ENCODE assay signal across 1 cellular context in the genomic region with DNA sequence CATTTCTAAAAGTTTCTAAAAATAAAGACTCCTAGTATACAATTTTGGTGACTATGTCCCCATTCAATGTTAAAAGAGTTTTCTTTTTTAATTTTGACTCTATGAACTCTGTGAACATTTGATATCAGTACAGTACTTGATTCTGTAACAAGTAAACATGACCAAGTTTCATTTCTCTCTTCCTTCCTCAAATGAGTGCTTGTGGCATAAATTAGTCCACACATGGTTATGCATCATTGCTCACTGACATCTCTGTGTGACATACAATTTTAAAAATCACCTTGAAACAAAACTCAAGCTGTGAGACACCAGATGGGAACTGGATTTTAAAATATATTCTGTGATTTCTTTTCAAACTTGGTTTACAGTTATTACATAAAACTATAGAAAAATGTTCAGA.
TF ChIP-seq lines count a peak whose summit lies in the region.

No MANE protein-coding gene starts in this region.

TF ChIP-seq in GM12878, 131 proteins besides CTCF, POLR2A, EP300 and RAD21 (continued from another document and continues in another):
- TF ChIP-seq, protein P1, sequence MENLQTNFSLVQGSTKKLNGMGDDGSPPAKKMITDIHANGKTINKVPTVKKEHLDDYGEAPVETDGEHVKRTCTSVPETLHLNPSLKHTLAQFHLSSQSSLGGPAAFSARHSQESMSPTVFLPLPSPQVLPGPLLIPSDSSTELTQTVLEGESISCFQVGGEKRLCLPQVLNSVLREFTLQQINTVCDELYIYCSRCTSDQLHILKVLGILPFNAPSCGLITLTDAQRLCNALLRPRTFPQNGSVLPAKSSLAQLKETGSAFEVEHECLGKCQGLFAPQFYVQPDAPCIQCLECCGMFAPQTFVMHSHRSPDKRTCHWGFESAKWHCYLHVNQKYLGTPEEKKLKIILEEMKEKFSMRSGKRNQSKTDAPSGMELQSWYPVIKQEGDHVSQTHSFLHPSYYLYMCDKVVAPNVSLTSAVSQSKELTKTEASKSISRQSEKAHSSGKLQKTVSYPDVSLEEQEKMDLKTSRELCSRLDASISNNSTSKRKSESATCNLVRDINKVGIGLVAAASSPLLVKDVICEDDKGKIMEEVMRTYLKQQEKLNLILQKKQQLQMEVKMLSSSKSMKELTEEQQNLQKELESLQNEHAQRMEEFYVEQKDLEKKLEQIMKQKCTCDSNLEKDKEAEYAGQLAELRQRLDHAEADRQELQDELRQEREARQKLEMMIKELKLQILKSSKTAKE (IDR thresholded peaks at IDR 0.05; ENCODE audit: low read depth, poor library complexity, severe bottlenecking) = peak; percentile 60
- TF ChIP-seq HCFC1 (IDR thresholded peaks at IDR 0.05; ENCODE audit: low read length) = no peak
- TF ChIP-seq CEBPZ (IDR thresholded peaks at IDR 0.05; ENCODE audit: low read depth, low read length) = no peak
- no peak for TF ChIP-seq SUPT20H (IDR thresholded peaks at IDR 0.05; ENCODE audit: borderline replicate concordance, control insufficient read depth, low read depth, low read length)
- peak; percentile 93 for TF ChIP-seq ZNF217 (IDR thresholded peaks at IDR 0.05)
- TF ChIP-seq, protein P2, sequence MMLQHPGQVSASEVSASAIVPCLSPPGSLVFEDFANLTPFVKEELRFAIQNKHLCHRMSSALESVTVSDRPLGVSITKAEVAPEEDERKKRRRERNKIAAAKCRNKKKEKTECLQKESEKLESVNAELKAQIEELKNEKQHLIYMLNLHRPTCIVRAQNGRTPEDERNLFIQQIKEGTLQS (IDR thresholded peaks at IDR 0.05; ENCODE audit: borderline replicate concordance, extremely low read depth, low read depth, low read length) = no peak
- no peak for TF ChIP-seq LARP7 (IDR thresholded peaks at IDR 0.05)
- TF ChIP-seq ZBTB40 (IDR thresholded peaks at IDR 0.05; ENCODE audit: borderline replicate concordance) = no peak
- no peak for TF ChIP-seq ZNF384 (IDR thresholded peaks at IDR 0.05; ENCODE audit: borderline replicate concordance, low read depth, low read length)
- TF ChIP-seq BCL11A (IDR thresholded peaks at IDR 0.05; ENCODE audit: low read depth, low read length) = peak; percentile 80
- no peak for TF ChIP-seq ZZZ3 (IDR thresholded peaks at IDR 0.05; ENCODE audit: control insufficient read depth, insufficient read length, low read depth)
- TF ChIP-seq DPF2 (IDR thresholded peaks at IDR 0.05) = peak; percentile 88
- peak; percentile 34; the same call in 1 of the 2 replicates for TF ChIP-seq CHD2 (IDR thresholded peaks at IDR 0.05; ENCODE audit: borderline replicate concordance, low read depth, low read length)
- TF ChIP-seq PAX5 (IDR thresholded peaks at IDR 0.05; ENCODE audit: borderline replicate concordance, low read depth, low read length) = peak; percentile 86
- no peak for TF ChIP-seq SRF (IDR thresholded peaks at IDR 0.05; ENCODE audit: low read depth in 2 of 2, low read length in 2 of 2)
- TF ChIP-seq, protein P3, sequence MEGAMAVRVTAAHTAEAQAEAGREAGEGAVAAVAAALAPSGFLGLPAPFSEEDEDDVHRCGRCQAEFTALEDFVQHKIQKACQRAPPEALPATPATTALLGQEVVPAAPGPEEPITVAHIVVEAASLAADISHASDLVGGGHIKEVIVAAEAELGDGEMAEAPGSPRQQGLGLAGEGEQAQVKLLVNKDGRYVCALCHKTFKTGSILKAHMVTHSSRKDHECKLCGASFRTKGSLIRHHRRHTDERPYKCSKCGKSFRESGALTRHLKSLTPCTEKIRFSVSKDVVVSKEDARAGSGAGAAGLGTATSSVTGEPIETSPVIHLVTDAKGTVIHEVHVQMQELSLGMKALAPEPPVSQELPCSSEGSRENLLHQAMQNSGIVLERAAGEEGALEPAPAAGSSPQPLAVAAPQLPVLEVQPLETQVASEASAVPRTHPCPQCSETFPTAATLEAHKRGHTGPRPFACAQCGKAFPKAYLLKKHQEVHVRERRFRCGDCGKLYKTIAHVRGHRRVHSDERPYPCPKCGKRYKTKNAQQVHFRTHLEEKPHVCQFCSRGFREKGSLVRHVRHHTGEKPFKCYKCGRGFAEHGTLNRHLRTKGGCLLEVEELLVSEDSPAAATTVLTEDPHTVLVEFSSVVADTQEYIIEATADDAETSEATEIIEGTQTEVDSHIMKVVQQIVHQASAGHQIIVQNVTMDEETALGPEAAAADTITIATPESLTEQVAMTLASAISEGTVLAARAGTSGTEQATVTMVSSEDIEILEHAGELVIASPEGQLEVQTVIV (IDR thresholded peaks at IDR 0.05; ENCODE audit: borderline replicate concordance, partially characterized antibody) = no peak
- TF ChIP-seq, protein P4, sequence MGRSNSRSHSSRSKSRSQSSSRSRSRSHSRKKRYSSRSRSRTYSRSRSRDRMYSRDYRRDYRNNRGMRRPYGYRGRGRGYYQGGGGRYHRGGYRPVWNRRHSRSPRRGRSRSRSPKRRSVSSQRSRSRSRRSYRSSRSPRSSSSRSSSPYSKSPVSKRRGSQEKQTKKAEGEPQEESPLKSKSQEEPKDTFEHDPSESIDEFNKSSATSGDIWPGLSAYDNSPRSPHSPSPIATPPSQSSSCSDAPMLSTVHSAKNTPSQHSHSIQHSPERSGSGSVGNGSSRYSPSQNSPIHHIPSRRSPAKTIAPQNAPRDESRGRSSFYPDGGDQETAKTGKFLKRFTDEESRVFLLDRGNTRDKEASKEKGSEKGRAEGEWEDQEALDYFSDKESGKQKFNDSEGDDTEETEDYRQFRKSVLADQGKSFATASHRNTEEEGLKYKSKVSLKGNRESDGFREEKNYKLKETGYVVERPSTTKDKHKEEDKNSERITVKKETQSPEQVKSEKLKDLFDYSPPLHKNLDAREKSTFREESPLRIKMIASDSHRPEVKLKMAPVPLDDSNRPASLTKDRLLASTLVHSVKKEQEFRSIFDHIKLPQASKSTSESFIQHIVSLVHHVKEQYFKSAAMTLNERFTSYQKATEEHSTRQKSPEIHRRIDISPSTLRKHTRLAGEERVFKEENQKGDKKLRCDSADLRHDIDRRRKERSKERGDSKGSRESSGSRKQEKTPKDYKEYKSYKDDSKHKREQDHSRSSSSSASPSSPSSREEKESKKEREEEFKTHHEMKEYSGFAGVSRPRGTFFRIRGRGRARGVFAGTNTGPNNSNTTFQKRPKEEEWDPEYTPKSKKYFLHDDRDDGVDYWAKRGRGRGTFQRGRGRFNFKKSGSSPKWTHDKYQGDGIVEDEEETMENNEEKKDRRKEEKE (IDR thresholded peaks at IDR 0.05) = no peak
- TF ChIP-seq MTA3 (IDR thresholded peaks at IDR 0.05; ENCODE audit: borderline replicate concordance, low read length) = no peak
- TF ChIP-seq HDAC2 (IDR thresholded peaks at IDR 0.05) = no peak
- TF ChIP-seq SMARCA5 (IDR thresholded peaks at IDR 0.05) = no peak
- TF ChIP-seq TCF7 (IDR thresholded peaks at IDR 0.05; ENCODE audit: borderline replicate concordance) = no peak
- 0 out of 2 replicates have a peak, but pooled peaks have one; percentile 28 for TF ChIP-seq IKZF1 (conservative IDR thresholded peaks at IDR 0.05)
- no peak for TF ChIP-seq E2F4 (IDR thresholded peaks at IDR 0.05; ENCODE audit: low read depth, low read length)
- no peak for TF ChIP-seq JUND (IDR thresholded peaks at IDR 0.05; ENCODE audit: low read depth, low read length)
- TF ChIP-seq STAT3 (IDR thresholded peaks at IDR 0.05; ENCODE audit: low read depth, low read length) = no peak
- TF ChIP-seq YBX1 (IDR thresholded peaks at IDR 0.05) = no peak
- no peak for TF ChIP-seq TBL1XR1 (IDR thresholded peaks at IDR 0.05; ENCODE audit: low read depth, low read length)
- TF ChIP-seq MYC (IDR thresholded peaks at IDR 0.05; ENCODE audit: insufficient read depth, insufficient read length, insufficient replicate concordance, low read length, severe bottlenecking) = no peak
- TF ChIP-seq ZNF622 (IDR thresholded peaks at IDR 0.05) = no peak
- no peak for TF ChIP-seq NR2C2 (IDR thresholded peaks at IDR 0.05; ENCODE audit: borderline replicate concordance, control insufficient read depth, insufficient read length, low read depth)
- TF ChIP-seq RB1 (IDR thresholded peaks at IDR 0.05; ENCODE audit: borderline replicate concordance) = no peak
- TF ChIP-seq NFXL1 (IDR thresholded peaks at IDR 0.05; ENCODE audit: borderline replicate concordance) = no peak
- no peak for TF ChIP-seq MYB (IDR thresholded peaks at IDR 0.05; ENCODE audit: borderline replicate concordance, low read depth, low read length)
- no peak for TF ChIP-seq IRF5 (IDR thresholded peaks at IDR 0.05; ENCODE audit: borderline replicate concordance)
- no peak for TF ChIP-seq RBBP5 (conservative IDR thresholded peaks at IDR 0.05)
- no peak for TF ChIP-seq FOXM1 (IDR thresholded peaks at IDR 0.05; ENCODE audit: low read depth, low read length)
- no peak for TF ChIP-seq GATAD2B (conservative IDR thresholded peaks at IDR 0.05; ENCODE audit: low read depth)
- TF ChIP-seq BACH1 (IDR thresholded peaks at IDR 0.05; ENCODE audit: borderline replicate concordance) = no peak
- no peak for TF ChIP-seq CBX3 (IDR thresholded peaks at IDR 0.05; ENCODE audit: borderline replicate concordance, low read depth)
- TF ChIP-seq, protein P5, sequence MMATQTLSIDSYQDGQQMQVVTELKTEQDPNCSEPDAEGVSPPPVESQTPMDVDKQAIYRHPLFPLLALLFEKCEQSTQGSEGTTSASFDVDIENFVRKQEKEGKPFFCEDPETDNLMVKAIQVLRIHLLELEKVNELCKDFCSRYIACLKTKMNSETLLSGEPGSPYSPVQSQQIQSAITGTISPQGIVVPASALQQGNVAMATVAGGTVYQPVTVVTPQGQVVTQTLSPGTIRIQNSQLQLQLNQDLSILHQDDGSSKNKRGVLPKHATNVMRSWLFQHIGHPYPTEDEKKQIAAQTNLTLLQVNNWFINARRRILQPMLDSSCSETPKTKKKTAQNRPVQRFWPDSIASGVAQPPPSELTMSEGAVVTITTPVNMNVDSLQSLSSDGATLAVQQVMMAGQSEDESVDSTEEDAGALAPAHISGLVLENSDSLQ (IDR thresholded peaks at IDR 0.05) = peak; percentile 73
- TF ChIP-seq ZNF207 (IDR thresholded peaks at IDR 0.05; ENCODE audit: borderline replicate concordance) = no peak
- peak in 1 of 2 experiments; percentile 46; a peak in 2 of 4 replicates for TF ChIP-seq IKZF2 (IDR thresholded peaks at IDR 0.05)
- TF ChIP-seq TCF3 (IDR thresholded peaks at IDR 0.05; ENCODE audit: borderline replicate concordance, insufficient read depth, low read depth, low read length) = no peak
